ENCODE assay signal across 12 cellular contexts in the genomic region with DNA sequence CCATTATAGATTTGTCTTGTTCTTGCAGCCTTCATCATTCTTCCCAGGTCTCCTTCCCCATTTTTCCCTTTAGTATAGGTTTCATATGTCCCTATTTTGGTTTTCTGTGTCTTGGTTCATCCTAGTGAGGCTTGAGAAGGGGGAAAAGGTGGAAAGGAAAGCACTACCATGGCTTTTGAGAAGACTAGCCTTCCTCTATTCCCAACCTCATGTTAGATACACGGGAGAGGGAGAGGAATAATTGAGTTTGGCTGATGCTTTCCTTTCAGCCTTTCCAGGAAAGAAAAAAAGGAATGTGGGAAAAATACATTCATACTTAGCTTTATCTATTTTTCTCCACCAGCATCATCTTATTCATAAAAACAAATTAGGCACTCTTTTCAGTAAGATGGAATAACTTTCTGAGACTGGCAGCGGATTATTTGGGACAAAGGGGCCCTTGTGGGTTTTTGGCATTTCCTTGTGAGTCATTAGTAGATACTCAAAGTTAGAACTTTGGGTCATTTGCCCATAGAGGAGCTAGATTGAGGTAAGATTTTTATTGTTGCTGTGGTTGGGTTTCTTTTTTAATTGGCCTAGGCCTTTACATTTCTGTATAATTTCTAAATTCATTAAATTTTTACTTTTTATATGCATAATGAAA. TPM values are rescaled to one million over a fixed set of nuclear protein-coding genes. Genes with fewer than 3 reads are reported as not detected.
A peak's percentile ranks its signal among the peaks of the same experiment; 100 is the strongest.
DNase-seq lines count a peak whose midpoint lies in the region; ATAC-seq and TF ChIP-seq lines count a peak whose summit lies in the region.
"Had no signal": no experiment of that assay in that cellular context is flagged by ENCODE, and none has a peak within 500 bp of the region (broad histone marks: within the 10 kb centered on the region; RNA-seq: fewer than 3 reads in every experiment).

No MANE protein-coding gene starts in this region.

- H3K9me3 ChIP-seq in CD4-positive, CD25-positive, alpha-beta regulatory T cell (ENCODE audit: control insufficient read depth in 2 of 2, low read length in 2 of 2) = no peaks in the 10 kb centered on the region
- H3K9me3 ChIP-seq in body of pancreas (no peaks in the 10 kb centered on the region), mesodermal cell (ENCODE audit: control insufficient read depth, low read length) (no peaks in the 10 kb centered on the region)
- H3K9me3 ChIP-seq: neutrophil had no signal

- H3K4me1 ChIP-seq in CD4-positive, CD25-positive, alpha-beta regulatory T cell (ENCODE audit: control insufficient read depth, insufficient read depth, low read length, poor library complexity, severe bottlenecking) = peaks cover 4% of the 10 kb centered on the region
- H3K4me1 ChIP-seq in body of pancreas = no peaks in the 10 kb centered on the region
- peaks cover 11% of the 10 kb centered on the region for H3K4me1 ChIP-seq in mesodermal cell (ENCODE audit: control insufficient read depth, insufficient read depth, low read length, poor library complexity, severe bottlenecking)

- TF ChIP-seq POLR2A in body of pancreas (IDR thresholded peaks at IDR 0.05) = no peak

- intact Hi-C loops in body of pancreas (cut with DNase I) = no loop called here

- no peak overlapping the region for H3K4me3 Mint-ChIP-seq in CD4-positive, CD25-positive, alpha-beta regulatory T cell
- H3K4me3 Mint-ChIP-seq: activated naive CD8-positive, alpha-beta T cell treated with anti-CD3 and anti-CD28 coated beads, Interleukin-2, amount 10 ng/mL, durations not matched to agents 7 days and 5 days; T-helper 2 cell treated with Interferon-gamma antibody and Interleukin-4, amounts not matched to agents 5 μg/mL and 100 μg/mL, for 36 hours had no signal

- no peaks in the 10 kb centered on the region for H3K27me3 Mint-ChIP-seq in CD4-positive, CD25-positive, alpha-beta regulatory T cell
- H3K27me3 Mint-ChIP-seq: activated naive CD8-positive, alpha-beta T cell treated with anti-CD3 and anti-CD28 coated beads, Interleukin-2, amount 10 ng/mL, durations not matched to agents 7 days and 5 days had no signal

- H3K4me1 Mint-ChIP-seq in CD4-positive, CD25-positive, alpha-beta regulatory T cell = peaks cover 39 to 52% (median 48%) of the 10 kb centered on the region in 4 donors

- no peak overlapping the region for H3K27ac ChIP-seq in CD4-positive, CD25-positive, alpha-beta regulatory T cell (ENCODE audit: insufficient read depth, low read length, poor library complexity, severe bottlenecking)
- H3K27ac ChIP-seq in body of pancreas (peak overlapping the region in 2 of 4 donors; percentile 49 to 60), mesodermal cell (ENCODE audit: low read depth, low read length, severe bottlenecking) (peak overlapping the region; percentile 42)
- H3K27ac ChIP-seq: neutrophil had no signal

- peaks cover 86% of the 10 kb centered on the region for H3K36me3 ChIP-seq in CD4-positive, CD25-positive, alpha-beta regulatory T cell (ENCODE audit: control insufficient read depth, insufficient read depth, low read length)
- H3K36me3 ChIP-seq in body of pancreas (replicated peaks in 1 of 2; ENCODE audit: insufficient read depth in 1 of 2, low read depth in 2 of 2) (peaks cover 10 to 14% of the 10 kb centered on the region in 2 donors), mesodermal cell (ENCODE audit: control insufficient read depth, insufficient read depth, low read length) (peaks cover 76% of the 10 kb centered on the region)

- 44 to 54% methylated on average over 2 of the region's 2 CpGs for whole genome bisulfite sequencing in body of pancreas, 2 donors
- WGBS in mesodermal cell (ENCODE audit: insufficient coverage in 2 of 2), 2 experiments = 70 to 100% methylated on average over 1 of the region's 2 CpGs

- no peaks in the 10 kb centered on the region for H3K9me3 Mint-ChIP-seq in CD4-positive, CD25-positive, alpha-beta regulatory T cell
- H3K9me3 Mint-ChIP-seq: activated naive CD8-positive, alpha-beta T cell treated with anti-CD3 and anti-CD28 coated beads, Interleukin-2, amount 10 ng/mL, durations not matched to agents 7 days and 5 days; T-helper 2 cell treated with Interferon-gamma antibody and Interleukin-4, amounts not matched to agents 5 μg/mL and 100 μg/mL, for 36 hours had no signal

- peaks cover 42% of the 10 kb centered on the region for H3K36me3 Mint-ChIP-seq in CD4-positive, CD25-positive, alpha-beta regulatory T cell

- TF ChIP-seq CTCF in body of pancreas (IDR thresholded peaks at IDR 0.05) = no peak

- peak overlapping the region; percentile 11 to 86 (median 84) for H3K27ac Mint-ChIP-seq in CD4-positive, CD25-positive, alpha-beta regulatory T cell
- H3K27ac Mint-ChIP-seq: activated naive CD8-positive, alpha-beta T cell treated with anti-CD3 and anti-CD28 coated beads, Interleukin-2, amount 10 ng/mL, durations not matched to agents 7 days and 5 days had no signal

- no peaks in the 10 kb centered on the region for H3K27me3 ChIP-seq in CD4-positive, CD25-positive, alpha-beta regulatory T cell (ENCODE audit: control insufficient read depth, insufficient read depth, low read length)
- no peaks in the 10 kb centered on the region for H3K27me3 ChIP-seq in body of pancreas
- H3K27me3 ChIP-seq: neutrophil had no signal

- DNase-seq in CD4-positive, CD25-positive, alpha-beta regulatory T cell = no peak
- DNase-seq in M059J (ENCODE audit: low read depth) (peak; percentile 92), body of pancreas (no peak), NCI-H1930 (lab: John Stamatoyannopoulos, UW) (no peak)
- DNase-seq in effector CD8-positive, alpha-beta T cell (lab: John Stamatoyannopoulos, UW) = no peak
- DNase-seq: activated naive CD8-positive, alpha-beta T cell treated with anti-CD3 and anti-CD28 coated beads, Interleukin-2, amount 10 ng/mL, durations not matched to agents 7 days and 5 days; NCI-H2081 had no signal

- H3K4me3 ChIP-seq in CD4-positive, CD25-positive, alpha-beta regulatory T cell (ENCODE audit: low read depth, low read length) = no peak overlapping the region
- H3K4me3 ChIP-seq in body of pancreas (no peak overlapping the region), mesodermal cell (ENCODE audit: extremely low read depth, insufficient read depth, low read length, poor library complexity, severe bottlenecking) (no peak overlapping the region)

- ATAC-seq in CD4-positive, CD25-positive, alpha-beta regulatory T cell (ENCODE audit: low read depth in 2 of 2) = no peak
- ATAC-seq in body of pancreas (peak; percentile 60), GM21576 (IDR thresholded peaks at IDR 0.05; ENCODE audit: unreplicated experiment) (no peak), HG03457 (IDR thresholded peaks at IDR 0.05; ENCODE audit: unreplicated experiment) (no peak)

RNA-seq across cellular contexts. Expression of a gene that starts 23.8 kb away (rescaled TPM):
- total RNA-seq in CD4-positive, CD25-positive, alpha-beta regulatory T cell = 132 TPM
- 100 to 1,000 TPM in 2 of 4 donors, 10 to 100 TPM in 2; 83.4 to 111 (median 98.4) TPM for polyA plus RNA-seq in CD4-positive, CD25-positive, alpha-beta regulatory T cell
- total RNA-seq in M059J (2014; rRNA removed; shearing (Covaris generic)) = 172 and 283 TPM in 2 replicates
- 100 to 1,000 TPM in 1 of 2 donors, 10 to 100 TPM in 1; 90.0 to 165 TPM for total RNA-seq in body of pancreas
- 249 TPM for polyA plus RNA-seq in mesodermal cell (2013, experiment 1 of 2)
- 249 TPM for polyA plus RNA-seq in mesodermal cell (2013, experiment 2 of 2)

RNA-seq across cellular contexts. Expression of a gene that starts 30.1 kb away (rescaled TPM):
- 48.8 TPM for total RNA-seq in CD4-positive, CD25-positive, alpha-beta regulatory T cell
- polyA plus RNA-seq in CD4-positive, CD25-positive, alpha-beta regulatory T cell = 10 to 100 TPM; 24.8 to 42.2 (median 32.3) TPM
- 22.5 and 40.3 TPM in 2 replicates for total RNA-seq in M059J (2014; rRNA removed; shearing (Covaris generic))
- total RNA-seq in body of pancreas = 10 to 100 TPM; 22.6 to 38.2 TPM
- polyA plus RNA-seq in mesodermal cell (2013, experiment 1 of 2) = 21.3 TPM
- polyA plus RNA-seq in mesodermal cell (2013, experiment 2 of 2) = 19.1 TPM
